1 cellular context compared by ENCODE assay signal in genomic region chr18:59899298-59900221, GRCh38.
TF ChIP-seq lines count a peak whose summit lies in the region.

PMAIP1 (plus strand) TSS chr18:59899996; CDS start chr18:59900178, 182 bp downstream.

TF ChIP-seq in WTC11, 78 proteins besides CTCF, POLR2A, EP300 and RAD21 (continued from another document):
- 0 out of 2 replicates have a peak, but pooled peaks have one; percentile 51 for TF ChIP-seq STAT6 (CRISPR knock-in tag; conservative IDR thresholded peaks at IDR 0.05; ENCODE audit: low read depth)
- TF ChIP-seq HMGA2 (CRISPR knock-in tag; IDR thresholded peaks at IDR 0.05), result no peak
- TF ChIP-seq ZNF281 (CRISPR knock-in tag; IDR thresholded peaks at IDR 0.05), result no peak
- no peak for TF ChIP-seq TEAD4 (CRISPR knock-in tag; IDR thresholded peaks at IDR 0.05)
- TF ChIP-seq IRF2 (CRISPR knock-in tag; IDR thresholded peaks at IDR 0.05; ENCODE audit: borderline replicate concordance, low read depth), result no peak
- TF ChIP-seq JUN (CRISPR knock-in tag; IDR thresholded peaks at IDR 0.05), result peak; percentile 57; the same call in 1 of the 2 replicates
- TF ChIP-seq NFYB (CRISPR knock-in tag; conservative IDR thresholded peaks at IDR 0.05; ENCODE audit: low read depth), result no peak
- TF ChIP-seq ARID4B (CRISPR knock-in tag; IDR thresholded peaks at IDR 0.05; ENCODE audit: borderline replicate concordance), result peak; percentile 78; the same call in 1 of the 2 replicates
- no peak for TF ChIP-seq PRDM15 (CRISPR knock-in tag; IDR thresholded peaks at IDR 0.05)
- no peak for TF ChIP-seq GABPB1 (CRISPR knock-in tag; IDR thresholded peaks at IDR 0.05)
- peak; percentile 23; the same call in 1 of the 2 replicates for TF ChIP-seq ZNF512 (CRISPR knock-in tag; IDR thresholded peaks at IDR 0.05; ENCODE audit: borderline replicate concordance)
- TF ChIP-seq EMX1 (CRISPR knock-in tag; IDR thresholded peaks at IDR 0.05), result no peak
- peak; percentile 89 for TF ChIP-seq ZNF232 (CRISPR knock-in tag; IDR thresholded peaks at IDR 0.05)
- TF ChIP-seq NFATC4 (CRISPR knock-in tag; IDR thresholded peaks at IDR 0.05), result no peak
- no peak for TF ChIP-seq NR3C1 (CRISPR knock-in tag; conservative IDR thresholded peaks at IDR 0.05; ENCODE audit: low read depth)
- no peak for TF ChIP-seq ZNF121 (CRISPR knock-in tag; IDR thresholded peaks at IDR 0.05)
- no peak; the same call in 1 of the 2 replicates for TF ChIP-seq E2F4 (CRISPR knock-in tag; IDR thresholded peaks at IDR 0.05; ENCODE audit: borderline replicate concordance, low read depth)
- TF ChIP-seq USF2 (CRISPR knock-in tag; IDR thresholded peaks at IDR 0.05), result peak; percentile 50; the same call in 1 of the 2 replicates
- TF ChIP-seq ATF2 (CRISPR knock-in tag; IDR thresholded peaks at IDR 0.05; ENCODE audit: borderline replicate concordance, low read depth), result no peak
- TF ChIP-seq NFE2L1 (CRISPR knock-in tag; IDR thresholded peaks at IDR 0.05), result no peak; the same call in 1 of the 2 replicates
- TF ChIP-seq MXD4 (CRISPR knock-in tag; IDR thresholded peaks at IDR 0.05; ENCODE audit: borderline replicate concordance), result no peak
- TF ChIP-seq ZNF317 (CRISPR knock-in tag; IDR thresholded peaks at IDR 0.05; ENCODE audit: borderline replicate concordance, low read depth), result no peak
- peak; percentile 63; the same call in 1 of the 2 replicates for TF ChIP-seq RELA (CRISPR knock-in tag; IDR thresholded peaks at IDR 0.05; ENCODE audit: borderline replicate concordance)
- TF ChIP-seq ZNF416 (CRISPR knock-in tag; IDR thresholded peaks at IDR 0.05), result no peak
- 0 out of 2 replicates have a peak, but pooled peaks have one; percentile 68 for TF ChIP-seq PRRX2 (CRISPR knock-in tag; IDR thresholded peaks at IDR 0.05)
- TF ChIP-seq ZMAT4 (CRISPR knock-in tag; IDR thresholded peaks at IDR 0.05), result no peak
- TF ChIP-seq AFF4 (CRISPR knock-in tag; IDR thresholded peaks at IDR 0.05; ENCODE audit: borderline replicate concordance), result 0 out of 2 replicates have a peak, but pooled peaks have one; percentile 21
- TF ChIP-seq SOX15 (CRISPR knock-in tag; IDR thresholded peaks at IDR 0.05), result no peak
- no peak for TF ChIP-seq JAZF1 (CRISPR knock-in tag; IDR thresholded peaks at IDR 0.05)
- no peak for TF ChIP-seq NR2C2 (CRISPR knock-in tag; IDR thresholded peaks at IDR 0.05)
- peak; percentile 87 for TF ChIP-seq TEAD1 (CRISPR knock-in tag; IDR thresholded peaks at IDR 0.05)
